ENCODE assay signal across 2 cellular contexts in genomic region chr2:39524061-39524460, GRCh38.
TF ChIP-seq lines count a peak whose summit lies in the region.

No MANE protein-coding gene starts in this region.

TF ChIP-seq in A549, 52 proteins besides CTCF, POLR2A, EP300 and RAD21:
- no peak for TF ChIP-seq POLR2AphosphoS2 (conservative IDR thresholded peaks at IDR 0.05; ENCODE audit: low read length)
- no peak for TF ChIP-seq GATA3 (IDR thresholded peaks at IDR 0.05; ENCODE audit: borderline replicate concordance)
- no peak for TF ChIP-seq TP53 (CRISPR knock-in tag; IDR thresholded peaks at IDR 0.05)
- TF ChIP-seq NR3C1 (IDR thresholded peaks at IDR 0.05): no peak
- TF ChIP-seq KDM5A (IDR thresholded peaks at IDR 0.05): no peak
- TF ChIP-seq MAX (IDR thresholded peaks at IDR 0.05): no peak
- TF ChIP-seq USF2 (IDR thresholded peaks at IDR 0.05): no peak
- no peak for TF ChIP-seq HOXB13 (CRISPR knock-in tag; IDR thresholded peaks at IDR 0.05; ENCODE audit: low read depth)
- TF ChIP-seq CEBPB (IDR thresholded peaks at IDR 0.05): no peak
- no peak for TF ChIP-seq ESRRA (IDR thresholded peaks at IDR 0.05; ENCODE audit: borderline replicate concordance, low read length)
- TF ChIP-seq CBX2 (IDR thresholded peaks at IDR 0.05; ENCODE audit: borderline replicate concordance, low read depth): no peak
- no peak for TF ChIP-seq CBX8 (IDR thresholded peaks at IDR 0.05)
- no peak for TF ChIP-seq SREBF2 (IDR thresholded peaks at IDR 0.05)
- no peak for TF ChIP-seq HEYL (CRISPR knock-in tag; IDR thresholded peaks at IDR 0.05)
- no peak for TF ChIP-seq CHD2 (IDR thresholded peaks at IDR 0.05; ENCODE audit: low read length, partially characterized antibody)
- no peak for TF ChIP-seq RNF2 (IDR thresholded peaks at IDR 0.05; ENCODE audit: borderline replicate concordance, low read depth)
- TF ChIP-seq NPAS2 (CRISPR knock-in tag; IDR thresholded peaks at IDR 0.05; ENCODE audit: borderline replicate concordance): no peak
- TF ChIP-seq MAFK (IDR thresholded peaks at IDR 0.05; ENCODE audit: partially characterized antibody): no peak
- TF ChIP-seq MAZ (IDR thresholded peaks at IDR 0.05; ENCODE audit: borderline replicate concordance, low read depth, low read length): no peak

TF ChIP-seq in H1, 55 proteins besides CTCF, POLR2A, EP300 and RAD21:
- no peak for TF ChIP-seq RBBP5 (IDR thresholded peaks at IDR 0.05; ENCODE audit: borderline replicate concordance, low read depth, low read length)
- TF ChIP-seq TAF1 (IDR thresholded peaks at IDR 0.05; ENCODE audit: low read depth, low read length): no peak
TF ChIP-seq in H1: peak in this region for 0.
